8 cellular contexts compared by ENCODE assay signal in the genomic region with DNA sequence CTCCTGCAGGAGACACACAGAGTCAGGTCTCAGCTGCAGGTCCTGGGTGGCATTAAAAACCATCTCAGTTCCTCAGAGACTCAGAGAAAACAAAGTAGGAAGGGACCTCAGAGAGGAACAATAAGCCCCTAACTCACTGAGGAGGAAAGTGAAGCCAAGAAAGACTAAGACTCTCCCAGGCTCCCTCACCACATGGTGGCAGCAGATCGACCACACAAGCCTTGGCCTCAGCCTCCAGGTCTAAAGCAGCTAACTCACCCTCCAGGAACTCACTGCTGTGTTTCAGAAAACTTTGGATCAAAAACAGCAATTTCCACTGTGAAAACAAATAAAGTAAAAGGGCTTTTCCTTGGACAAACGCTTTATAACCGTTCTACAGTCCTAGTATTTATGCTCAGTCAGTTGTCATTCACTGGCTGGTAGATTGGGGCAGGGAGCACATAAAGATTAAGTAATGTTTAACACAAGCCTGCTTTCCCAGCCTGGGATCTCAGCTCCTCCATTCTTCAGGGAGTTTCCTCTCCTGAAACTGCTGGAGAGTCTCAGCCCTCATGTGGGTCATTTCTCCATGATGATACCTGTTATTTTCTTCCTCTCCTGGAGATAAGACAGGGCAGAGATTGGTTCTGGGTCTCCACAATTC.
DNase-seq lines count a peak whose midpoint lies in the region; ATAC-seq and TF ChIP-seq lines count a peak whose summit lies in the region.
"Not testable (repeated sequence)": the region's sequence is repeated elsewhere in the genome, so short reads cannot be mapped to it uniquely, and the experiment has no call there.

No MANE protein-coding gene starts in this region.

- H3K36me3 Mint-ChIP-seq in activated CD4-positive, alpha-beta T cell treated with anti-CD3 and anti-CD28 coated beads for 36 hours (ENCODE audit: low read depth); brain; naive thymus-derived CD4-positive, alpha-beta T cell: not testable (repeated sequence)

- peak; percentile 39 for ATAC-seq in activated CD4-positive, alpha-beta T cell treated with anti-CD3 and anti-CD28 coated beads for 36 hours
- peak; percentile 41 for ATAC-seq in naive thymus-derived CD4-positive, alpha-beta T cell

- not testable (repeated sequence) for H3K4me1 ChIP-seq in HEK293 (ENCODE audit: control insufficient read depth, insufficient read depth, low read length); naive thymus-derived CD4-positive, alpha-beta T cell (ENCODE audit: control insufficient read depth in 2 of 2, insufficient read depth in 2 of 2, low read length in 2 of 2); thyroid gland

- TF ChIP-seq CTCF in HEK293 (tag by site-specific recombination; IDR thresholded peaks at IDR 0.05), result peak; percentile 18; the same call in 1 of the 2 replicates
- TF ChIP-seq CTCF in brain (conservative IDR thresholded peaks at IDR 0.05), result peak; percentile 51 to 65
- peak; percentile 61 for TF ChIP-seq CTCF in fibroblast of villous mesenchyme (IDR thresholded peaks at IDR 0.05; ENCODE audit: insufficient read depth, low read depth, low read length)
- TF ChIP-seq CTCF in thyroid gland (IDR thresholded peaks at IDR 0.05), result peak in 4 of 6 experiments; percentile 26 to 49 (median 30)

- not testable (repeated sequence) for H3K4me3 ChIP-seq in HEK293 (ENCODE audit: low read depth, low read length); fibroblast of villous mesenchyme (ENCODE audit: low read depth, low read length); naive thymus-derived CD4-positive, alpha-beta T cell (ENCODE audit: low read length); thyroid gland (replicated peaks in 1 of 3)

- H3K36me3 ChIP-seq in HEK293 (ENCODE audit: control insufficient read depth in 2 of 2, insufficient read depth in 1 of 2, low read length in 2 of 2); naive thymus-derived CD4-positive, alpha-beta T cell (ENCODE audit: control insufficient read depth in 2 of 3, insufficient read depth in 3 of 3, low read length in 3 of 3); thyroid gland: not testable (repeated sequence)

- POLR2A ChIA-PET in HEK293 (lab: Yijun Ruan, JAX), result interaction anchor here (0.8 kb wide), 1 partner anchor 82 kb away, joined by 3 read pairs; no protein-coding TSS in a partner anchor
- POLR2A ChIA-PET in activated CD4-positive, alpha-beta T cell treated with anti-CD3 and anti-CD28 coated beads for 36 hours (lab: Charles Lee), result interaction anchor here (0.9 kb wide), 1 partner anchor 12 kb away, joined by 3 read pairs; no protein-coding TSS in a partner anchor
- POLR2A ChIA-PET in naive thymus-derived CD4-positive, alpha-beta T cell (lab: Charles Lee), result interaction anchor here (0.9 kb wide), 1 partner anchor 11 kb away, joined by 3 read pairs; no protein-coding TSS in a partner anchor

- DNase-seq in DMS 273 (lab: John Stamatoyannopoulos, UW; ENCODE audit: unreplicated experiment), result peak; percentile 45
- peak; percentile 46 for DNase-seq in NCI-H82 (lab: John Stamatoyannopoulos, UW)
- DNase-seq in activated CD4-positive, alpha-beta T cell treated with anti-CD3 and anti-CD28 coated beads for 36 hours, result peak; percentile 54
- DNase-seq in fibroblast of villous mesenchyme (ENCODE audit: low read depth), result peak; percentile 37
- peak in 8 of 9 donors; percentile 21 to 49 (median 38) for DNase-seq in naive thymus-derived CD4-positive, alpha-beta T cell
- peak; percentile 9 to 13 for DNase-seq in thyroid gland

- not testable (repeated sequence) for H3K27me3 Mint-ChIP-seq in activated CD4-positive, alpha-beta T cell treated with anti-CD3 and anti-CD28 coated beads for 36 hours
- peaks cover 64% of the 10 kb centered on the region for H3K27me3 Mint-ChIP-seq in brain
- peaks cover 16 to 59% (median 27%) of the 10 kb centered on the region in 5 donors for H3K27me3 Mint-ChIP-seq in naive thymus-derived CD4-positive, alpha-beta T cell

- WGBS in thyroid gland, 2 donors, result 0 to 4% methylated on average over 3 of the region's 3 CpGs

- not testable (repeated sequence) for H3K4me1 Mint-ChIP-seq in activated CD4-positive, alpha-beta T cell treated with anti-CD3 and anti-CD28 coated beads for 36 hours; brain; naive thymus-derived CD4-positive, alpha-beta T cell

- not testable (repeated sequence) for TF ChIP-seq POLR2A in thyroid gland (IDR thresholded peaks at IDR 0.05)

- not testable (repeated sequence) for H3K27ac Mint-ChIP-seq in activated CD4-positive, alpha-beta T cell treated with anti-CD3 and anti-CD28 coated beads for 36 hours; brain
- H3K27ac Mint-ChIP-seq in naive thymus-derived CD4-positive, alpha-beta T cell, result peak overlapping the region in 1 of 9 donors; percentile 1

- not testable (repeated sequence) for H3K9me3 Mint-ChIP-seq in activated CD4-positive, alpha-beta T cell treated with anti-CD3 and anti-CD28 coated beads for 36 hours (ENCODE audit: low read depth); brain; naive thymus-derived CD4-positive, alpha-beta T cell

- CTCF ChIA-PET in HEK293 (lab: Yijun Ruan, JAX), result interaction anchor here (0.6 to 3.5 kb wide), 6 partner anchors 9 to 1056 kb away, joined by 3 to 16 read pairs (median 4); no protein-coding TSS in a partner anchor
- CTCF ChIA-PET in activated CD4-positive, alpha-beta T cell treated with anti-CD3 and anti-CD28 coated beads for 36 hours (lab: Charles Lee), result interaction anchor here (0.8 to 1.4 kb wide), 5 partner anchors 9 to 70 kb away, joined by 4 to 8 read pairs (median 5); no protein-coding TSS in a partner anchor
- CTCF ChIA-PET in naive thymus-derived CD4-positive, alpha-beta T cell (lab: Charles Lee), result interaction anchor here (1.5 to 2.0 kb wide), 4 partner anchors 9 to 13 kb away, joined by 4 to 8 read pairs (median 6); no protein-coding TSS in a partner anchor

- not testable (repeated sequence) for H3K27me3 ChIP-seq in naive thymus-derived CD4-positive, alpha-beta T cell (ENCODE audit: control insufficient read depth in 2 of 2, insufficient read depth in 2 of 2, low read length in 2 of 2); thyroid gland

- not testable (repeated sequence) for H3K4me3 Mint-ChIP-seq in activated CD4-positive, alpha-beta T cell treated with anti-CD3 and anti-CD28 coated beads for 36 hours; brain; naive thymus-derived CD4-positive, alpha-beta T cell

- not testable (repeated sequence) for H3K27ac ChIP-seq in HEK293 (ENCODE audit: extremely low read depth, low read depth, low read length); naive thymus-derived CD4-positive, alpha-beta T cell (ENCODE audit: low read depth, low read length); thyroid gland

- H3K9me3 ChIP-seq in HEK293 (ENCODE audit: control insufficient read depth, insufficient read depth, low read depth, low read length); naive thymus-derived CD4-positive, alpha-beta T cell (ENCODE audit: control insufficient read depth in 2 of 3, low read length in 3 of 3); thyroid gland: not testable (repeated sequence)

- intact Hi-C loops in activated CD4-positive, alpha-beta T cell treated with anti-CD3 and anti-CD28 coated beads for 36 hours (cut with DNase I, micrococcal nuclease); naive thymus-derived CD4-positive, alpha-beta T cell (cut with micrococcal nuclease); thyroid gland (cut with DNase I): not testable (repeated sequence)

TF ChIP-seq in HEK293, 187 proteins besides CTCF, POLR2A, EP300 and RAD21:
- TF ChIP-seq ZNF654 (tag by site-specific recombination; IDR thresholded peaks at IDR 0.05; ENCODE audit: low read depth) (peak; percentile 40), PRDM1 (tag by site-specific recombination; IDR thresholded peaks at IDR 0.05) (peak; percentile 60)
